1 cellular context compared by ENCODE assay signal in genomic region chr19:49771674-49772139, GRCh38.
TF ChIP-seq lines count a peak whose summit lies in the region.

No MANE protein-coding gene starts in this region.

TF ChIP-seq in liver, 16 proteins besides CTCF, POLR2A, EP300 and RAD21 (continued from another document):
- peak; percentile 33 to 46 for TF ChIP-seq RXRA (IDR thresholded peaks at IDR 0.05)
- TF ChIP-seq FOXA2 (IDR thresholded peaks at IDR 0.05): no peak
